In genomic region chr3:170410428-170411029, GRCh38 we compare ENCODE assay signal across 10 cellular contexts. TPM values are rescaled to one million over a fixed set of nuclear protein-coding genes. Genes with fewer than 3 reads are reported as not detected.
DNase-seq lines count a peak whose midpoint lies in the region; ATAC-seq and TF ChIP-seq lines count a peak whose summit lies in the region.
"Had no signal": no experiment of that assay in that cellular context is flagged by ENCODE, and none has a peak within 500 bp of the region (broad histone marks: within the 10 kb centered on the region; RNA-seq: fewer than 3 reads in every experiment).

No MANE protein-coding gene starts in this region.

- TF ChIP-seq CTCF in GM12864 (IDR thresholded peaks at IDR 0.05; ENCODE audit: low read depth, low read length, missing control alignments) (peak; percentile 53), breast epithelium (IDR thresholded peaks at IDR 0.05) (peak; percentile 15 to 42 (median 37)), nephron progenitor cell (IDR thresholded peaks at IDR 0.05) (peak; percentile 27)

- H3K9me3 Mint-ChIP-seq in nephron progenitor cell: no peaks in the 10 kb centered on the region
- no peaks in the 10 kb centered on the region for H3K9me3 Mint-ChIP-seq in activated CD4-positive, alpha-beta T cell treated with anti-CD3 and anti-CD28 coated beads, Interleukin-2, amount 10 ng/mL, durations not matched to agents 24 days and 14 days
- H3K9me3 Mint-ChIP-seq: natural killer cell treated with Interleukin-12 subunit alpha and Interleukin-12 subunit beta and Interleukin-15 and Interleukin-18, amount 100 ng/mL, for 72 hours; T-helper 1 cell treated with Interleukin-12 subunit alpha and Interleukin-12 subunit beta and Interleukin-4 antibody, amounts not matched to agents 30 μg/mL and 1 μg/mL, for 36 hours had no signal

- H3K4me1 ChIP-seq in breast epithelium: no peaks in the 10 kb centered on the region

- ATAC-seq in GM21367 (IDR thresholded peaks at IDR 0.05; ENCODE audit: unreplicated experiment): no peak
- ATAC-seq in HG02759 (IDR thresholded peaks at IDR 0.05; ENCODE audit: unreplicated experiment): no peak

- no peaks in the 10 kb centered on the region for H3K36me3 Mint-ChIP-seq in nephron progenitor cell (ENCODE audit: low read depth)
- H3K36me3 Mint-ChIP-seq in activated CD4-positive, alpha-beta T cell treated with anti-CD3 and anti-CD28 coated beads, Interleukin-2, amount 10 ng/mL, durations not matched to agents 24 days and 14 days (ENCODE audit: low read depth): no peaks in the 10 kb centered on the region
- H3K36me3 Mint-ChIP-seq: natural killer cell treated with Interleukin-12 subunit alpha and Interleukin-12 subunit beta and Interleukin-15 and Interleukin-18, amount 100 ng/mL, for 72 hours had no signal

- H3K27ac Mint-ChIP-seq in nephron progenitor cell: no peak overlapping the region
- no peak overlapping the region for H3K27ac Mint-ChIP-seq in activated CD4-positive, alpha-beta T cell treated with anti-CD3 and anti-CD28 coated beads, Interleukin-2, amount 10 ng/mL, durations not matched to agents 24 days and 14 days
- H3K27ac Mint-ChIP-seq: natural killer cell treated with Interleukin-12 subunit alpha and Interleukin-12 subunit beta and Interleukin-15 and Interleukin-18, amount 100 ng/mL, for 72 hours; T-helper 1 cell treated with Interleukin-12 subunit alpha and Interleukin-12 subunit beta and Interleukin-4 antibody, amounts not matched to agents 30 μg/mL and 1 μg/mL, for 36 hours had no signal

- no peaks in the 10 kb centered on the region for H3K36me3 ChIP-seq in breast epithelium

- no peaks in the 10 kb centered on the region for H3K4me1 Mint-ChIP-seq in nephron progenitor cell
- H3K4me1 Mint-ChIP-seq in activated CD4-positive, alpha-beta T cell treated with anti-CD3 and anti-CD28 coated beads, Interleukin-2, amount 10 ng/mL, durations not matched to agents 24 days and 14 days: no peaks in the 10 kb centered on the region

- H3K9me3 ChIP-seq in breast epithelium: no peaks in the 10 kb centered on the region

- DNase-seq in GM12864 (ENCODE audit: low read depth) (no peak), NCI-H146 treated with DMSO at 0.1 percent for 48 hours (lab: John Stamatoyannopoulos, UW; ENCODE audit: unreplicated experiment) (peak; percentile 30), breast epithelium (ENCODE audit: low spot score in 2 of 2) (no peak), nephron progenitor cell (no peak), NK-92 (lab: John Stamatoyannopoulos, UW; ENCODE audit: unreplicated experiment) (no peak)
- no peak for DNase-seq in activated CD4-positive, alpha-beta T cell treated with anti-CD3 and anti-CD28 coated beads, Interleukin-2, amount 10 ng/mL, durations not matched to agents 24 days and 14 days

- intact Hi-C loops in breast epithelium (cut with DNase I; ENCODE audit: low total_unique reads): loop anchor here (5.0 kb wide), 1 partner anchor 98 kb away; no protein-coding TSS in a partner anchor
- intact Hi-C loops in activated CD4-positive, alpha-beta T cell treated with anti-CD3 and anti-CD28 coated beads, Interleukin-2, amount 10 ng/mL, durations not matched to agents 24 days and 14 days (cut with micrococcal nuclease): loop anchor here (5.0 to 10.0 kb wide), 3 partner anchors 98 to 546 kb away; partner anchors contain the start of gene LRRC31

- peaks cover 3% of the 10 kb centered on the region for H3K27me3 Mint-ChIP-seq in nephron progenitor cell (ENCODE audit: low read depth, poor library complexity)
- peaks cover 12% of the 10 kb centered on the region for H3K27me3 Mint-ChIP-seq in activated CD4-positive, alpha-beta T cell treated with anti-CD3 and anti-CD28 coated beads, Interleukin-2, amount 10 ng/mL, durations not matched to agents 24 days and 14 days
- H3K27me3 Mint-ChIP-seq: natural killer cell treated with Interleukin-12 subunit alpha and Interleukin-12 subunit beta and Interleukin-15 and Interleukin-18, amount 100 ng/mL, for 72 hours had no signal

- H3K4me3 ChIP-seq in GM12864 (ENCODE audit: low read depth, low read length): no peak overlapping the region
- no peak overlapping the region for H3K4me3 ChIP-seq in breast epithelium

- no peak overlapping the region for H3K4me3 Mint-ChIP-seq in nephron progenitor cell
- H3K4me3 Mint-ChIP-seq in activated CD4-positive, alpha-beta T cell treated with anti-CD3 and anti-CD28 coated beads, Interleukin-2, amount 10 ng/mL, durations not matched to agents 24 days and 14 days: no peak overlapping the region
- H3K4me3 Mint-ChIP-seq: natural killer cell treated with Interleukin-12 subunit alpha and Interleukin-12 subunit beta and Interleukin-15 and Interleukin-18, amount 100 ng/mL, for 72 hours; T-helper 1 cell treated with Interleukin-12 subunit alpha and Interleukin-12 subunit beta and Interleukin-4 antibody, amounts not matched to agents 30 μg/mL and 1 μg/mL, for 36 hours had no signal

- no peak for TF ChIP-seq POLR2A in breast epithelium (IDR thresholded peaks at IDR 0.05)

- no peak overlapping the region for H3K27ac ChIP-seq in breast epithelium

- no peaks in the 10 kb centered on the region for H3K27me3 ChIP-seq in breast epithelium

RNA-seq across cellular contexts. Expression of gene CLDN11, which starts 8.1 kb away (rescaled TPM):
- 10 to 100 TPM in 2 of 3 donors, 1 to 10 TPM in 1; 8.2 to 48.4 (median 28.8) TPM for total RNA-seq in breast epithelium
- not detected in 2 replicates for total RNA-seq in activated CD4-positive, alpha-beta T cell treated with anti-CD3 and anti-CD28 coated beads, Interleukin-2, amount 10 ng/mL, durations not matched to agents 24 days and 14 days

RNA-seq across cellular contexts. Expression of gene SKIL, which starts 53.0 kb away (rescaled TPM):
- total RNA-seq in breast epithelium: 10 to 100 TPM; 37.0 to 64.5 (median 53.1) TPM
- total RNA-seq in activated CD4-positive, alpha-beta T cell treated with anti-CD3 and anti-CD28 coated beads, Interleukin-2, amount 10 ng/mL, durations not matched to agents 24 days and 14 days: 23.3 TPM in 2 replicates
